Comparison of ENCODE assay signal across 20 cellular contexts in genomic region chr5:88760512-88760911, GRCh38.
"Had no signal": no experiment of that assay in that cellular context is flagged by ENCODE, and none has a peak within 500 bp of the region (broad histone marks: within the 10 kb centered on the region; RNA-seq: fewer than 3 reads in every experiment).

No MANE protein-coding gene starts in this region.

- H3K4me3 Mint-ChIP-seq: activated CD4-positive, alpha-beta T cell treated with anti-CD3 and anti-CD28 coated beads, Interleukin-2, amount 10 ng/mL, durations not matched to agents 7 days and 5 days; activated naive CD8-positive, alpha-beta T cell treated with anti-CD3 and anti-CD28 coated beads for 36 hours; activated T-cell treated with anti-CD3 and anti-CD28 coated beads, Interleukin-2, amount 50 U/mL, for 72 hours; effector memory CD8-positive, alpha-beta T cell; naive thymus-derived CD4-positive, alpha-beta T cell; stimulated activated effector memory CD8-positive, alpha-beta T cell treated with anti-CD3 and anti-CD28 coated beads, Interleukin-12 subunit alpha, Interleukin-12 subunit beta, amount 100 ng/mL, for 72 hours had no signal

- ATAC-seq: activated T-cell treated with anti-CD3 and anti-CD28 coated beads, Interleukin-2, amount 50 U/mL, for 72 hours; body of pancreas; effector memory CD8-positive, alpha-beta T cell; stimulated activated effector memory CD8-positive, alpha-beta T cell treated with anti-CD3 and anti-CD28 coated beads, Interleukin-12 subunit alpha, Interleukin-12 subunit beta, amount 100 ng/mL, for 72 hours had no signal

- H3K9me3 Mint-ChIP-seq: activated CD4-positive, alpha-beta T cell treated with anti-CD3 and anti-CD28 coated beads, Interleukin-2, amount 10 ng/mL, durations not matched to agents 7 days and 5 days; activated naive CD8-positive, alpha-beta T cell treated with anti-CD3 and anti-CD28 coated beads for 36 hours; activated T-cell treated with anti-CD3 and anti-CD28 coated beads, Interleukin-2, amount 50 U/mL, for 72 hours; effector memory CD8-positive, alpha-beta T cell; naive thymus-derived CD4-positive, alpha-beta T cell; stimulated activated effector memory CD8-positive, alpha-beta T cell treated with anti-CD3 and anti-CD28 coated beads, Interleukin-12 subunit alpha, Interleukin-12 subunit beta, amount 100 ng/mL, for 72 hours had no signal

- H3K9ac ChIP-seq: parathyroid adenoma had no signal

- H3K4me1 Mint-ChIP-seq: activated CD4-positive, alpha-beta T cell treated with anti-CD3 and anti-CD28 coated beads, Interleukin-2, amount 10 ng/mL, durations not matched to agents 7 days and 5 days; stimulated activated effector memory CD8-positive, alpha-beta T cell treated with anti-CD3 and anti-CD28 coated beads, Interleukin-12 subunit alpha, Interleukin-12 subunit beta, amount 100 ng/mL, for 72 hours had no signal

- H3K27ac ChIP-seq: body of pancreas, foreskin keratinocyte, parathyroid adenoma, thyroid gland had no signal

- H3K27me3 ChIP-seq: body of pancreas, thyroid gland had no signal

- H2AFZ ChIP-seq: parathyroid adenoma had no signal

- H3K27ac Mint-ChIP-seq: activated CD4-positive, alpha-beta T cell treated with anti-CD3 and anti-CD28 coated beads, Interleukin-2, amount 10 ng/mL, durations not matched to agents 7 days and 5 days; activated naive CD8-positive, alpha-beta T cell treated with anti-CD3 and anti-CD28 coated beads for 36 hours; activated T-cell treated with anti-CD3 and anti-CD28 coated beads, Interleukin-2, amount 50 U/mL, for 72 hours; effector memory CD8-positive, alpha-beta T cell; naive thymus-derived CD4-positive, alpha-beta T cell; stimulated activated effector memory CD8-positive, alpha-beta T cell treated with anti-CD3 and anti-CD28 coated beads, Interleukin-12 subunit alpha, Interleukin-12 subunit beta, amount 100 ng/mL, for 72 hours had no signal

- H3K9me3 ChIP-seq: body of pancreas, thyroid gland had no signal

- H3K4me3 ChIP-seq: body of pancreas, lung, thyroid gland had no signal

- H3K4me1 ChIP-seq: body of pancreas, foreskin keratinocyte, parathyroid adenoma, thyroid gland had no signal

- DNase-seq: activated CD4-positive, alpha-beta T cell treated with anti-CD3 and anti-CD28 coated beads, Interleukin-2, amount 10 ng/mL, durations not matched to agents 7 days and 5 days; activated CD8-positive, alpha-beta memory T cell treated with anti-CD3 and anti-CD28 coated beads, Interleukin-2, amount 50 U/mL, for 48 hours; activated gamma-delta T cell treated with Interleukin-2 at 50 U/mL for 16 hours; activated naive CD8-positive, alpha-beta T cell treated with anti-CD3 and anti-CD28 coated beads for 36 hours; activated T-cell treated with anti-CD3 and anti-CD28 coated beads, Interleukin-2, amount 50 U/mL, for 72 hours; amygdala; body of pancreas; central memory CD4-positive, alpha-beta T cell; cortex of kidney; effector memory CD8-positive, alpha-beta T cell; foreskin keratinocyte; head of caudate nucleus; midbrain; naive thymus-derived CD4-positive, alpha-beta T cell; stimulated activated CD4-positive, alpha-beta T cell treated with anti-CD3 and anti-CD28 coated beads, Interleukin-12 subunit alpha, Interleukin-12 subunit beta, amount 100 ng/mL, for 4 hours; stimulated activated CD4-positive, alpha-beta T cell treated with anti-CD3 and anti-CD28 coated beads, Interleukin-2, amount 100 ng/mL, for 24 hours; thyroid gland had no signal

- H3K79me2 ChIP-seq: parathyroid adenoma had no signal
